In the genomic region with DNA sequence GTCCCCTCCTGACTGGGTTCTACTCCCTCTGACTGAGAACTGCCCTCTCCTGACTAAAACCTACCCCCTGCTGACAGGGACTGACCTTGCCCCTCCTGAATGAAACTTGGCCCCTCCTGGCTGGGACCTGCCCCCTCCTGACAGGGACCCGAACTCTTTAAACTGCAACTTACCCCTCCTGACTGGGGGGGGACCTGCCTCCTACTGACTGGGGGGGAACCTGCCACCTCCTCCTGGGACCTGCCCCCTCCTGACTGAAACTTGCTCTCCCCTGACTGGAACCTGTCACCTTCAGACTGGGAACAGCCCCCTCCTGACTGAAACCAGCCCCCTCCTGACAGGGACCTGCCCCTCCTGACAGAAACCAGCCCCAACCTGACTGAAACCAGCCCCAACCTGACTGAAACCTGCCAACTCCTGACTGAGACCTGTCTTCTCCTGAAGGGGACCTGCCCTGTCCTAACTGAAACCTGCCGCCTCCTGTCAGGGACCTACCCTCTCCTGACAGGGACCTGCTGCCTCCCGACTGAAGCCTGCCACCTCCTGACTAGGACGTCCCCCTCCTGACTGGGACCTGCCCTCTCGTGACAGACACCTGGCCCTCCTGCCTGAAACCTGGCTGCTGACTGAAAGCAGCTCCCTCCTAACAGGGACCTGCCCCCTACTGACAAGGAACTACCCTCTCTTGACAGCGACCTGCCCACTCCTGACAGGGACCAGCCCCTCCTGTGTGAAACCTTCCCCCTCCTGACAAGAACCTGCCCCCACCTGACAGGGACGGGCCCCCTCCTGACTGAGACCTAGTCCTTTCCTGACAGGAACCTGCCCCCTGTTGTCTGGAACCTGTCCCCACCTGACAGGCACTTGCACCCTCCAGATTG, we compare ENCODE assay signal across 14 cellular contexts.
DNase-seq lines count a peak whose midpoint lies in the region; ATAC-seq and TF ChIP-seq lines count a peak whose summit lies in the region.
"Had no signal": no experiment of that assay in that cellular context is flagged by ENCODE, and none has a peak within 500 bp of the region (broad histone marks: within the 10 kb centered on the region; RNA-seq: fewer than 3 reads in every experiment).

No MANE protein-coding gene starts in this region.

- H3K9me3 ChIP-seq in RWPE2 (ENCODE audit: severe bottlenecking), result no peaks in the 10 kb centered on the region
- no peaks in the 10 kb centered on the region for H3K9me3 ChIP-seq in subcutaneous abdominal adipose tissue (ENCODE audit: control insufficient read depth in 5 of 5, low read length in 5 of 5)

- H3K4me3 Mint-ChIP-seq in activated T-cell treated with anti-CD3 and anti-CD28 coated beads, Interleukin-2, amount 50 U/mL, for 72 hours, result no peak overlapping the region
- H3K4me3 Mint-ChIP-seq: HFFc6; naive thymus-derived CD8-positive, alpha-beta T cell had no signal

- no peaks in the 10 kb centered on the region for H3K4me1 Mint-ChIP-seq in activated T-cell treated with anti-CD3 and anti-CD28 coated beads, Interleukin-2, amount 50 U/mL, for 72 hours (ENCODE audit: low read depth)

- no peak for TF ChIP-seq CTCF in RWPE2 (IDR thresholded peaks at IDR 0.05; ENCODE audit: poor library complexity, severe bottlenecking)

- no peak overlapping the region for H3K27ac Mint-ChIP-seq in activated T-cell treated with anti-CD3 and anti-CD28 coated beads, Interleukin-2, amount 50 U/mL, for 72 hours
- H3K27ac Mint-ChIP-seq: HFFc6 had no signal

- H3K36me3 Mint-ChIP-seq in activated T-cell treated with anti-CD3 and anti-CD28 coated beads, Interleukin-2, amount 50 U/mL, for 72 hours (ENCODE audit: insufficient read depth in 2 of 2), result no peaks in the 10 kb centered on the region
- H3K36me3 Mint-ChIP-seq: naive thymus-derived CD8-positive, alpha-beta T cell had no signal

- H3K4me1 ChIP-seq in RWPE2 (ENCODE audit: insufficient read depth, poor library complexity, severe bottlenecking), result peaks cover 18% of the 10 kb centered on the region
- peaks cover 13 to 51% (median 34%) of the 10 kb centered on the region in 5 donors for H3K4me1 ChIP-seq in subcutaneous abdominal adipose tissue (ENCODE audit: control insufficient read depth in 5 of 5, insufficient read depth in 5 of 5, low read length in 5 of 5)

- H3K27ac ChIP-seq in RWPE2 (ENCODE audit: poor library complexity, severe bottlenecking) (peak overlapping the region; percentile 5), subcutaneous abdominal adipose tissue (ENCODE audit: low read depth, low read length) (peak overlapping the region; percentile 98)

- H3K27me3 ChIP-seq in RWPE2 (ENCODE audit: insufficient read depth, poor library complexity, severe bottlenecking) (no peaks in the 10 kb centered on the region), subcutaneous abdominal adipose tissue (ENCODE audit: control insufficient read depth in 5 of 5, insufficient read depth in 4 of 5, low read length in 5 of 5) (no peaks in the 10 kb centered on the region)

- intact Hi-C loops in left colon (cut with DNase I, micrococcal nuclease), result no loop called here

- no peak overlapping the region for H3K4me3 ChIP-seq in RWPE2 (ENCODE audit: severe bottlenecking)
- no peak overlapping the region for H3K4me3 ChIP-seq in subcutaneous abdominal adipose tissue (ENCODE audit: low read depth in 1 of 5, low read length in 5 of 5)

- no peaks in the 10 kb centered on the region for H3K9me3 Mint-ChIP-seq in activated T-cell treated with anti-CD3 and anti-CD28 coated beads, Interleukin-2, amount 50 U/mL, for 72 hours
- H3K9me3 Mint-ChIP-seq: HFFc6; naive thymus-derived CD8-positive, alpha-beta T cell had no signal

- peak overlapping the region in 4 of 5 donors; percentile 17 to 59 (median 42) for H3K9ac ChIP-seq in subcutaneous abdominal adipose tissue (ENCODE audit: low read length in 5 of 5)

- no peak for DNase-seq in activated T-cell treated with anti-CD3 and anti-CD28 coated beads, Interleukin-2, amount 50 U/mL, for 72 hours
- DNase-seq in activated T-cell treated with anti-CD3 and anti-CD28 coated beads for 4 hours (no peak), RWPE2 (ENCODE audit: low spot score) (no peak), left colon (peak in 1 of 2 donors; percentile 21)
- DNase-seq: activated CD4-positive, alpha-beta T cell treated with anti-CD3 and anti-CD28 coated beads, Interleukin-2, amount 50 U/mL, for 48 hours; activated naive CD4-positive, alpha-beta T cell; HFFc6; KG1; naive thymus-derived CD8-positive, alpha-beta T cell; NCI-H2029 treated with DMSO at 0.1 percent for 48 hours had no signal

- peak; percentile 31 to 38 for ATAC-seq in activated T-cell treated with anti-CD3 and anti-CD28 coated beads, Interleukin-2, amount 50 U/mL, for 72 hours (replicated peaks in 1 of 2)
- ATAC-seq in RWPE2 (ENCODE audit: low read depth) (no peak; the same call in 2 of the 3 replicates), left colon (peak; percentile 54), HG03280 (IDR thresholded peaks at IDR 0.05; ENCODE audit: unreplicated experiment) (no peak), GM18520 (IDR thresholded peaks at IDR 0.05; ENCODE audit: unreplicated experiment) (no peak), GM18502 (IDR thresholded peaks at IDR 0.05; ENCODE audit: poor library complexity, unreplicated experiment) (no peak)
- ATAC-seq: naive thymus-derived CD8-positive, alpha-beta T cell had no signal

- no peaks in the 10 kb centered on the region for H3K27me3 Mint-ChIP-seq in activated T-cell treated with anti-CD3 and anti-CD28 coated beads, Interleukin-2, amount 50 U/mL, for 72 hours (ENCODE audit: low read depth)

- H3K36me3 ChIP-seq in RWPE2 (ENCODE audit: low read depth), result peaks cover 66% of the 10 kb centered on the region
- H3K36me3 ChIP-seq in subcutaneous abdominal adipose tissue (ENCODE audit: control insufficient read depth in 5 of 5, insufficient read depth in 5 of 5, low read length in 5 of 5), result peaks cover 2 to 52% (median 39%) of the 10 kb centered on the region in 5 donors

Comparison
In these comparisons a context has a peak if more than half of its experiments do, and no peak if none do; other contexts are left out.
1. ATAC-seq: peak in activated T-cell treated with anti-CD3 and anti-CD28 coated beads, Interleukin-2, amount 50 U/mL, for 72 hours (2 of 2) and left colon (single experiment); none in RWPE2 (single experiment), HG03280 (single experiment), GM18520 (single experiment) and GM18502 (single experiment).